In genomic region chr3:167929937-167930336, GRCh38 we compare ENCODE assay signal across 18 cellular contexts.
DNase-seq lines count a peak whose midpoint lies in the region; ATAC-seq and TF ChIP-seq lines count a peak whose summit lies in the region.
"Had no signal": no experiment of that assay in that cellular context is flagged by ENCODE, and none has a peak within 500 bp of the region (broad histone marks: within the 10 kb centered on the region; RNA-seq: fewer than 3 reads in every experiment).

No MANE protein-coding gene starts in this region.

- H3K4me1 Mint-ChIP-seq in endothelial cell (ENCODE audit: unreplicated experiment) = peaks cover 7% of the 10 kb centered on the region
- H3K4me1 Mint-ChIP-seq in T-helper 2 cell treated with Interferon-gamma antibody and Interleukin-4, amounts not matched to agents 5 μg/mL and 100 μg/mL, for 36 hours (ENCODE audit: low read depth) = no peaks in the 10 kb centered on the region

- H3K9me3 ChIP-seq in HEK293 (ENCODE audit: control insufficient read depth, insufficient read depth, low read depth, low read length) = no peaks in the 10 kb centered on the region
- H3K9me3 ChIP-seq: colonic mucosa, SJCRH30, stomach had no signal

- H3K9me3 Mint-ChIP-seq in endothelial cell (ENCODE audit: unreplicated experiment) = no peaks in the 10 kb centered on the region
- H3K9me3 Mint-ChIP-seq in T-helper 2 cell treated with Interferon-gamma antibody and Interleukin-4, amounts not matched to agents 5 μg/mL and 100 μg/mL, for 36 hours = no peaks in the 10 kb centered on the region
- H3K9me3 Mint-ChIP-seq: activated T-helper 1 cell treated with anti-CD3 and anti-CD28 coated beads, Interleukin-12 subunit alpha, Interleukin-12 subunit beta, Interleukin-2, Interleukin-4 antibody, amounts not matched to agents 30 ng/mL and 10 ng/mL and 1 ng/mL, durations not matched to agents 14 hours and 24 hours and 36 hours had no signal

- H3K27ac ChIP-seq in HEK293 (ENCODE audit: extremely low read depth, low read depth, low read length) = no peak overlapping the region
- H3K27ac ChIP-seq: colonic mucosa, SJCRH30, stomach had no signal

- POLR2A ChIA-PET in HEK293 (lab: Yijun Ruan, JAX) = no interaction called here

- peak; percentile 10 for DNase-seq in ELF-1 (ENCODE audit: low read depth, low spot score)
- peak; percentile 11 for DNase-seq in SHP77 treated with DMSO at 0.1 percent for 48 hours (lab: John Stamatoyannopoulos, UW)
- no peak for DNase-seq in left ventricle myocardium superior
- no peak for DNase-seq in endothelial cell (ENCODE audit: low spot score)
- no peak for DNase-seq in NCI-H748 treated with DMSO at 0.1 percent for 48 hours (lab: John Stamatoyannopoulos, UW)
- no peak for DNase-seq in T-helper 2 cell treated with Interferon-gamma antibody and Interleukin-4, amounts not matched to agents 5 μg/mL and 100 μg/mL, for 36 hours (ENCODE audit: low spot score)
- DNase-seq in ureter (ENCODE audit: low spot score) = no peak
- DNase-seq: colonic mucosa; hypothalamus; kidney; SJCRH30; stimulated activated CD4-positive, alpha-beta T cell treated with anti-CD3 and anti-CD28 coated beads, Interleukin-4, amount 100 ng/mL, for 24 hours; stomach had no signal

- H3K36me3 ChIP-seq in HEK293 (ENCODE audit: control insufficient read depth in 2 of 2, insufficient read depth in 1 of 2, low read length in 2 of 2) = no peaks in the 10 kb centered on the region
- H3K36me3 ChIP-seq: colonic mucosa, SJCRH30, stomach had no signal

- TF ChIP-seq CTCF in HEK293 (tag by site-specific recombination; IDR thresholded peaks at IDR 0.05) (no peak), endothelial cell (IDR thresholded peaks at IDR 0.05; ENCODE audit: unreplicated experiment) (no peak)

- ATAC-seq in left ventricle myocardium superior = peak; percentile 77
- ATAC-seq: activated CD4-positive, CD25-positive, alpha-beta regulatory T cell treated with anti-CD3 and anti-CD28 coated beads, Interleukin-2, amount 50 U/mL, for 24 hours; natural killer cell treated with Interleukin-12 subunit alpha and Interleukin-12 subunit beta and Interleukin-15 and Interleukin-18, amount 100 ng/mL, for 72 hours had no signal

- H3K4me3 Mint-ChIP-seq in endothelial cell (ENCODE audit: unreplicated experiment) = no peak overlapping the region
- H3K4me3 Mint-ChIP-seq in T-helper 2 cell treated with Interferon-gamma antibody and Interleukin-4, amounts not matched to agents 5 μg/mL and 100 μg/mL, for 36 hours = no peak overlapping the region
- H3K4me3 Mint-ChIP-seq: activated naive CD8-positive, alpha-beta T cell; activated T-helper 1 cell treated with anti-CD3 and anti-CD28 coated beads, Interleukin-12 subunit alpha, Interleukin-12 subunit beta, Interleukin-2, Interleukin-4 antibody, amounts not matched to agents 30 ng/mL and 10 ng/mL and 1 ng/mL, durations not matched to agents 14 hours and 24 hours and 36 hours; natural killer cell treated with Interleukin-12 subunit alpha and Interleukin-12 subunit beta and Interleukin-15 and Interleukin-18, amount 100 ng/mL, for 72 hours had no signal

- H3K27ac Mint-ChIP-seq in endothelial cell (ENCODE audit: unreplicated experiment) = no peak overlapping the region
- no peak overlapping the region for H3K27ac Mint-ChIP-seq in T-helper 2 cell treated with Interferon-gamma antibody and Interleukin-4, amounts not matched to agents 5 μg/mL and 100 μg/mL, for 36 hours
- H3K27ac Mint-ChIP-seq: activated naive CD8-positive, alpha-beta T cell; activated T-helper 1 cell treated with anti-CD3 and anti-CD28 coated beads, Interleukin-12 subunit alpha, Interleukin-12 subunit beta, Interleukin-2, Interleukin-4 antibody, amounts not matched to agents 30 ng/mL and 10 ng/mL and 1 ng/mL, durations not matched to agents 14 hours and 24 hours and 36 hours; natural killer cell treated with Interleukin-12 subunit alpha and Interleukin-12 subunit beta and Interleukin-15 and Interleukin-18, amount 100 ng/mL, for 72 hours had no signal

- CTCF ChIA-PET in HEK293 (lab: Yijun Ruan, JAX) = interaction anchor here (0.8 to 2.7 kb wide), 2 partner anchors 33 to 111 kb away, joined by 5 to 25 read pairs; no protein-coding TSS in a partner anchor

- no peaks in the 10 kb centered on the region for H3K4me1 ChIP-seq in HEK293 (ENCODE audit: control insufficient read depth, insufficient read depth, low read length)
- H3K4me1 ChIP-seq: colonic mucosa, SJCRH30 had no signal

- H3K4me3 ChIP-seq in HEK293 (ENCODE audit: low read depth, low read length) = no peak overlapping the region
- H3K4me3 ChIP-seq: colonic mucosa, SJCRH30, stomach had no signal

- intact Hi-C loops in left ventricle myocardium superior (cut with micrococcal nuclease) = loop anchor here (1.0 to 10.0 kb wide), 2 partner anchors 110 to 245 kb away; no protein-coding TSS in a partner anchor

- H3K36me3 Mint-ChIP-seq in endothelial cell (ENCODE audit: low read depth, unreplicated experiment) = no peaks in the 10 kb centered on the region
- no peaks in the 10 kb centered on the region for H3K36me3 Mint-ChIP-seq in T-helper 2 cell treated with Interferon-gamma antibody and Interleukin-4, amounts not matched to agents 5 μg/mL and 100 μg/mL, for 36 hours (ENCODE audit: low read depth)
- H3K36me3 Mint-ChIP-seq: activated naive CD8-positive, alpha-beta T cell; natural killer cell treated with Interleukin-12 subunit alpha and Interleukin-12 subunit beta and Interleukin-15 and Interleukin-18, amount 100 ng/mL, for 72 hours had no signal

- H3K27me3 Mint-ChIP-seq in endothelial cell (ENCODE audit: unreplicated experiment) = no peaks in the 10 kb centered on the region
- no peaks in the 10 kb centered on the region for H3K27me3 Mint-ChIP-seq in T-helper 2 cell treated with Interferon-gamma antibody and Interleukin-4, amounts not matched to agents 5 μg/mL and 100 μg/mL, for 36 hours (ENCODE audit: low read depth)

TF ChIP-seq in HEK293, 187 proteins besides CTCF, POLR2A, EP300 and RAD21:
- TF ChIP-seq ZBTB17 (tag by site-specific recombination; IDR thresholded peaks at IDR 0.05) (peak; percentile 28; the same call in 1 of the 2 replicates), OVOL3 (tag by site-specific recombination; IDR thresholded peaks at IDR 0.05) (no peak)

Comparison
In these comparisons a context has a peak if more than half of its experiments do, and no peak if none do; other contexts are left out.
1. DNase-seq: peak in ELF-1 (single experiment) and SHP77 treated with DMSO at 0.1 percent for 48 hours (single experiment); none in left ventricle myocardium superior (single experiment), endothelial cell (single experiment), NCI-H748 treated with DMSO at 0.1 percent for 48 hours (single experiment), T-helper 2 cell treated with Interferon-gamma antibody and Interleukin-4, amounts not matched to agents 5 μg/mL and 100 μg/mL, for 36 hours (single experiment) and ureter (single experiment).